Comparison of ENCODE assay signal across 4 cellular contexts in the genomic region with DNA sequence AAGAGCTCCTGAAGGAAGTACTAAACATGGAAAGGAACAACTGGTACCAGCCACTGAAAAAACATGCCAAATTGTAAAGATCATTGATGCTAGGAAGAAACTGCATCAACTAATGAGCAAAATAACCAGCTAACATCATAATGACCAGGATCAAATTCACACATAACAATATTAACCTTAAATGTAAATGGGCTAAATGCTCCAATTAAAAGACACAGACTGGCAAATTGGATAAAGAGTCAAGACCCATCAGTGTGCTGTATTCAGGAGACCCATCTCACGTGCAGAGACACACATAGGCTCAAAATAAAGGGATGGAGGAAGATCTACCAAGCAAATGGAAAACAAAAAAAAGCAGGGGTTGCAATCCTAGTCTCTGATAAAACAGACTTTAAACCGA. TPM values are rescaled to one million over a fixed set of nuclear protein-coding genes. Genes with fewer than 3 reads are reported as not detected.
"Had no signal": no experiment of that assay in that cellular context is flagged by ENCODE, and none has a peak within 500 bp of the region (broad histone marks: within the 10 kb centered on the region; RNA-seq: fewer than 3 reads in every experiment).

No MANE protein-coding gene starts in this region.

RNA-seq across cellular contexts. Expression of a gene that starts 55.4 kb away (rescaled TPM):
- total RNA-seq: HepG2, HT-29, HT1080 had no signal
- polyA plus RNA-seq: IgD-negative memory B cell had no signal
